9 cellular contexts compared by ENCODE assay signal in the genomic region with DNA sequence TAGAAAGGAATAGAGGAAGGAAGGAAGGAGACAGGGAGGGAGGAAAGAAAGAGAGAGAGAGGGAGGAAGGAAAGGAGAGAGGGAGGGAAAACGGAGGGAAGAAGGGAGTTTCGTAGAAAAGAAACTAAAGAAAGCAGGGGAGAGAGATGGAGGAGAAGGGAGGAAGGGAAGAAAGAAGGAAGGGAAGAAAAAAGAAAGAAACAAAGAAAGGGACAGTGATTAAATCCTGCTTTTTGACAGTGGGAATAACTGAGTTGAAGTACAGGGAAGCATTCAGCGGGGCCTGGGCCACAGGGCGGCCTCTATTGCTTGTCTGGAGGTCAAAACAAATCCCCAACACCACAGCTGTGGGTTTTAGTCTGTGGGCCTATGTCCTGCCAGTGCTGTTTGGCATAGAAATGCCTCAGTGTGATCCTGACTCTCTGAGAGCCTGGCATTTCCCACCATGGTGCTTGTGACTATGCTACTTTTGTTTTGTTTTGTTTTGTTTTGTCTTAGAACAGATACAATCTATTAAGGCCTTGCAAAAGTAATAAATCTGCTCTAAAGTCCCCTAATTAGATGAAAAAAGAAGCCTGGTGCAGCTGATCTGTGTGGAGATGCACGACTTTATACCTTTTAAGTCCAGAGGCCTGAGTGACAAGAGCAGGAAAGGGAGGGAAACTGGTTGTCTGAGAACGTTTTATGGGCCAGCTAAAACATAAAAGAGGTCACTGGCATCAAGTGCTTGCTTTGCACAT. TPM values are rescaled to one million over a fixed set of nuclear protein-coding genes. Genes with fewer than 3 reads are reported as not detected.
DNase-seq lines count a peak whose midpoint lies in the region; ATAC-seq, FAIRE-seq and TF ChIP-seq lines count a peak whose summit lies in the region.
"Had no signal": no experiment of that assay in that cellular context is flagged by ENCODE, and none has a peak within 500 bp of the region (broad histone marks: within the 10 kb centered on the region; RNA-seq: fewer than 3 reads in every experiment).

No MANE protein-coding gene starts in this region.

- H3K27ac Mint-ChIP-seq in activated T-cell treated with anti-CD3 and anti-CD28 coated beads, Interleukin-2, amount 50 U/mL, for 24 hours: peak overlapping the region; percentile 98

- H3K9me3 ChIP-seq in K562 (replicated peaks; ENCODE audit: control insufficient read depth, insufficient read depth, low read depth, low read length): no peaks in the 10 kb centered on the region
- no peaks in the 10 kb centered on the region for H3K9me3 ChIP-seq in right lobe of liver
- H3K9me3 ChIP-seq in thyroid gland: no peaks in the 10 kb centered on the region
- H3K9me3 ChIP-seq: BLaER1 had no signal

- H3K4me3 Mint-ChIP-seq in activated T-cell treated with anti-CD3 and anti-CD28 coated beads, Interleukin-2, amount 50 U/mL, for 24 hours: peak overlapping the region; percentile 42

- ATAC-seq in K562 (no peak), right lobe of liver (peak; percentile 3 to 49 (median 16)), GM19463 (IDR thresholded peaks at IDR 0.05; ENCODE audit: unreplicated experiment) (no peak)

- peak overlapping the region; percentile 95 for H2AFZ ChIP-seq in K562 (ENCODE audit: low read depth, low read length)

- H3K4me3 ChIP-seq in K562: no peak overlapping the region
- H3K4me3 ChIP-seq in right lobe of liver: no peak overlapping the region
- H3K4me3 ChIP-seq in thyroid gland (replicated peaks in 1 of 3): no peak overlapping the region
- H3K4me3 ChIP-seq: BLaER1 had no signal

- no peak for FAIRE-seq in K562 (lab: Jason Lieb, UNC)

- no peak for TF ChIP-seq CTCF in K562 (IDR thresholded peaks at IDR 0.05 in 2 of 3, conservative IDR thresholded peaks at IDR 0.05 in 1 of 3; ENCODE audit: insufficient read depth in 2 of 3, low read depth in 1 of 3, low read length in 3 of 3)
- no peak for TF ChIP-seq CTCF in right lobe of liver (IDR thresholded peaks at IDR 0.05)
- no peak for TF ChIP-seq CTCF in thyroid gland (IDR thresholded peaks at IDR 0.05)

- DNase-seq in activated T-cell treated with anti-CD3 and anti-CD28 coated beads, Interleukin-2, amount 50 U/mL, for 24 hours: no peak
- DNase-seq in activated T-cell treated with anti-CD3 and anti-CD28 coated beads for 4 hours: no peak
- no peak for DNase-seq in K562 (ENCODE audit: extremely low read depth in 1 of 4, low spot score in 3 of 4)
- no peak for DNase-seq in right lobe of liver
- DNase-seq in thyroid gland: no peak
- DNase-seq in SIG-M5 treated with dmso at 0.1 percent for 504 hours (lab: John Stamatoyannopoulos, UW; ENCODE audit: unreplicated experiment): no peak
- no peak for DNase-seq in activated gamma-delta T cell (lab: John Stamatoyannopoulos, UW)

- H3K36me3 ChIP-seq in K562 (ENCODE audit: control insufficient read depth, insufficient read depth, low read length): no peaks in the 10 kb centered on the region
- no peaks in the 10 kb centered on the region for H3K36me3 ChIP-seq in right lobe of liver
- H3K36me3 ChIP-seq in thyroid gland: no peaks in the 10 kb centered on the region
- H3K36me3 ChIP-seq: BLaER1 had no signal

- H3K9me1 ChIP-seq in K562 (ENCODE audit: control insufficient read depth, insufficient read depth, low read length): no peaks in the 10 kb centered on the region

- TF ChIP-seq POLR2A in K562 (conservative IDR thresholded peaks at IDR 0.05) (no peak), right lobe of liver (IDR thresholded peaks at IDR 0.05) (no peak), thyroid gland (IDR thresholded peaks at IDR 0.05) (no peak)

- no peaks in the 10 kb centered on the region for H3K27me3 Mint-ChIP-seq in activated T-cell treated with anti-CD3 and anti-CD28 coated beads, Interleukin-2, amount 50 U/mL, for 24 hours

- no TSS peak for BruUV-seq in K562 (replicated peaks; lab: Mats Ljungman, UMichigan)

- H3K27me3 ChIP-seq in K562 (ENCODE audit: control insufficient read depth in 2 of 2, insufficient read depth in 2 of 2, low read length in 2 of 2) (no peaks in the 10 kb centered on the region), right lobe of liver (no peaks in the 10 kb centered on the region), thyroid gland (no peaks in the 10 kb centered on the region)
- H3K27me3 ChIP-seq: BLaER1 had no signal

- peaks cover 4% of the 10 kb centered on the region for H3K36me3 Mint-ChIP-seq in activated T-cell treated with anti-CD3 and anti-CD28 coated beads, Interleukin-2, amount 50 U/mL, for 24 hours (ENCODE audit: low read depth)

- peaks cover 4% of the 10 kb centered on the region for H3K9me3 Mint-ChIP-seq in activated T-cell treated with anti-CD3 and anti-CD28 coated beads, Interleukin-2, amount 50 U/mL, for 24 hours

- intact Hi-C loops in K562 (cut with micrococcal nuclease) (no loop called here), right lobe of liver (cut with DNase I) (no loop called here), thyroid gland (cut with DNase I) (no loop called here)

- no peaks in the 10 kb centered on the region for H4K20me1 ChIP-seq in K562 (replicated peaks; ENCODE audit: control insufficient read depth, insufficient read depth, low read length)
- H4K20me1 ChIP-seq: BLaER1 had no signal

- POLR2A ChIA-PET in K562 (lab: Yijun Ruan, JAX): interaction anchor here (0.6 kb wide), 2 partner anchors 19 to 708 kb away, joined by 3 read pairs; no protein-coding TSS in a partner anchor

- no peak for TF ChIP-seq EP300 in K562 (IDR thresholded peaks at IDR 0.05; ENCODE audit: low read length)

- H3K4me1 Mint-ChIP-seq in activated T-cell treated with anti-CD3 and anti-CD28 coated beads, Interleukin-2, amount 50 U/mL, for 24 hours (ENCODE audit: low read depth): peaks cover 80% of the 10 kb centered on the region

- H3K4me1 ChIP-seq in K562 (replicated peaks in 1 of 2; ENCODE audit: control insufficient read depth in 2 of 2, insufficient read depth in 2 of 2, low read length in 2 of 2): peaks cover 3 to 24% of the 10 kb centered on the region in 2 experiments; a peak in 4 of 5 replicates
- H3K4me1 ChIP-seq in right lobe of liver: peaks cover 0 to 19% (median 4%) of the 10 kb centered on the region in 4 donors
- peaks cover 50 to 71% of the 10 kb centered on the region in 2 donors for H3K4me1 ChIP-seq in thyroid gland

- in situ Hi-C loops in K562 (cut with MboI): no loop called here

- 74% methylated on average over 6 of the region's 6 CpGs for WGBS in K562 (ENCODE audit: insufficient coverage, low coverage, missing lambda C conversion rate)
- 56% methylated on average over 6 of the region's 6 CpGs for WGBS in right lobe of liver (ENCODE audit: insufficient coverage, low coverage, low lambda C conversion rate, missing lambda C conversion rate)
- 61 to 63% methylated on average over 6 of the region's 6 CpGs for whole genome bisulfite sequencing in thyroid gland, 2 donors

- no peak overlapping the region for H3K9ac ChIP-seq in K562 (ENCODE audit: insufficient read depth in 1 of 2, low read depth in 2 of 2, low read length in 2 of 2)
- H3K9ac ChIP-seq: BLaER1 had no signal

- TF ChIP-seq RAD21 in K562 (CRISPR knock-in tag; conservative IDR thresholded peaks at IDR 0.05 in 1 of 2, IDR thresholded peaks at IDR 0.05 in 1 of 2): no peak

- CTCF ChIA-PET in K562 (lab: Yijun Ruan, JAX; ENCODE audit: low intra/inter-chr PET ratio): no interaction called here

- peak overlapping the region; percentile 81; the same call in 2 of the 3 replicates for H3K27ac ChIP-seq in K562 (ENCODE audit: extremely low read depth, low read depth, low read length)
- H3K27ac ChIP-seq in right lobe of liver: peak overlapping the region; percentile 57 to 82 (median 77)
- H3K27ac ChIP-seq in thyroid gland: peak overlapping the region; percentile 91 to 98 (median 97)

- H3K79me2 ChIP-seq in K562 (ENCODE audit: control insufficient read depth, insufficient read depth, low read length): no peaks in the 10 kb centered on the region

- peak overlapping the region; percentile 63; the same call in 1 of the 2 replicates for H3K4me2 ChIP-seq in K562 (ENCODE audit: insufficient read depth, low read length)

TF ChIP-seq in K562, 482 proteins besides CTCF, POLR2A, EP300 and RAD21 (continues in another document):
- TF ChIP-seq PCBP2 (IDR thresholded peaks at IDR 0.05; ENCODE audit: low read depth, low read length, poor library complexity, severe bottlenecking): no peak
- no peak for TF ChIP-seq SMARCA4 (IDR thresholded peaks at IDR 0.05)

RNA-seq across cellular contexts. Expression of gene IL1RL2, which starts 40.0 kb away (rescaled TPM):
- not detected in 2 replicates for total RNA-seq in K562 (2011; cell fraction: chromatin; rRNA removed; ENCODE audit: low replicate concordance)
- total RNA-seq in K562 (2011; cell fraction: nucleolus; rRNA removed): not detected in 2 replicates
- not detected in 2 replicates for total RNA-seq in K562 (2011; cell fraction: nucleoplasm; rRNA removed)
- total RNA-seq in K562 (2014; rRNA removed): not detected in 2 replicates
- total RNA-seq in K562 (2014; rRNA removed; fragmentation: Illumina TruSeq; extraction: Trizol): not detected in 2 replicates
- not detected in 2 replicates for total RNA-seq in K562 (2015; rRNA removed; fragmentation: Illumina TruSeq; extraction: Trizol)
- not detected in 2 replicates for total RNA-seq in K562 (2021)
- polyA plus RNA-seq in K562 (2011; rRNA removed): not detected in 2 replicates
- polyA plus RNA-seq in K562 (2011; cell fraction: cytosol; rRNA removed): not detected in 2 replicates
- polyA plus RNA-seq in K562 (2011; cell fraction: nucleus; rRNA removed): not detected in 2 replicates
- polyA plus RNA-seq in K562 (2012): not detected in 2 replicates
- not detected in 2 replicates for polyA plus RNA-seq in K562 (2014; fragmentation: Illumina TruSeq; extraction: Trizol)
- polyA plus RNA-seq in K562 (2014; fragmentation: Nextera tagmentation; extraction: Ambion mirVana): not detected
- polyA plus RNA-seq in K562 (2014; rRNA removed): not detected in 2 replicates
- not detected in 2 replicates for polyA minus RNA-seq in K562 (2011; rRNA and poly(A)+ RNA removed)
- not detected in 2 replicates for polyA minus RNA-seq in K562 (2011; cell fraction: cytosol; rRNA and poly(A)+ RNA removed)
- not detected in 2 replicates for polyA minus RNA-seq in K562 (2011; cell fraction: nucleus; rRNA and poly(A)+ RNA removed)
- total RNA-seq in right lobe of liver: 1 to 10 TPM; 1.2 to 3.1 (median 2.3) TPM
- total RNA-seq in thyroid gland: 1 to 10 TPM; 2.2 to 6.2 (median 3.7) TPM

Comparison
In these comparisons a context has a peak if more than half of its experiments do, and no peak if none do; other contexts are left out.
1. ATAC-seq: peak in right lobe of liver (4 of 4); none in K562 (single experiment) and GM19463 (single experiment).
2. Peak in every context shown above with its lines, with median percentiles within 50 percentile points of each other: H3K27ac ChIP-seq.